Comparison of ENCODE assay signal across 9 cellular contexts in genomic region chr10:98134431-98135221, GRCh38. TPM values are rescaled to one million over a fixed set of nuclear protein-coding genes. Genes with fewer than 3 reads are reported as not detected.
A peak's percentile ranks its signal among the peaks of the same experiment; 100 is the strongest.
DNase-seq lines count a peak whose midpoint lies in the region; ATAC-seq, FAIRE-seq and TF ChIP-seq lines count a peak whose summit lies in the region.
"Had no signal": no experiment of that assay in that cellular context is flagged by ENCODE, and none has a peak within 500 bp of the region (broad histone marks: within the 10 kb centered on the region; RNA-seq: fewer than 3 reads in every experiment).

R3HCC1L (plus strand) TSS chr10:98134657; CDS start chr10:98208115, 73,458 bp downstream.

- H3K4me1 ChIP-seq in kidney (ENCODE audit: control insufficient read depth in 1 of 2, insufficient read depth in 1 of 2, low read depth in 1 of 2, low read length in 2 of 2): peaks cover 5 to 6% of the 10 kb centered on the region in 2 donors

- H3K4me3 ChIP-seq in kidney (ENCODE audit: low read length in 2 of 2): peak within 1 kb of the TSS; percentile 90 to 97

- TF ChIP-seq CTCF in kidney (IDR thresholded peaks at IDR 0.05; ENCODE audit: borderline replicate concordance, extremely low read depth, insufficient read depth): no peak

- DNase-seq in AG20443 (ENCODE audit: low spot score) (peak; percentile 96), NCI-H446 (lab: John Stamatoyannopoulos, UW) (peak; percentile 46 to 90), cerebellar cortex (ENCODE audit: low spot score) (peak; percentile 89), kidney (peak; percentile 97)
- peak; percentile 97 for DNase-seq in activated CD4-positive, CD25-positive, alpha-beta regulatory T cell treated with anti-CD3 and anti-CD28 coated beads, Interleukin-2, amount 50 U/mL, for 72 hours
- peak; percentile 85 to 91 for DNase-seq in stimulated activated CD4-positive, alpha-beta T cell treated with anti-CD3 and anti-CD28 coated beads, Interleukin-15, amount 100 ng/mL, for 1 hour (ENCODE audit: low read depth in 1 of 2, low spot score in 1 of 2)

- peak within 1 kb of the TSS; percentile 87 to 94 for H3K9ac ChIP-seq in kidney (ENCODE audit: low read length in 2 of 2)

- peak; percentile 78 for ATAC-seq in GM19025 (IDR thresholded peaks at IDR 0.05; ENCODE audit: low read depth, unreplicated experiment)
- ATAC-seq in HG03280 (IDR thresholded peaks at IDR 0.05; ENCODE audit: unreplicated experiment): peak; percentile 94

- no peaks in the 10 kb centered on the region for H3K36me3 ChIP-seq in kidney (ENCODE audit: control insufficient read depth in 1 of 2, insufficient read depth in 2 of 2, low read length in 2 of 2)

- no peaks in the 10 kb centered on the region for H3K9me3 ChIP-seq in kidney (ENCODE audit: control insufficient read depth in 1 of 2, low read length in 2 of 2)

- no peak for FAIRE-seq in kidney (lab: Jason Lieb, UNC)
- FAIRE-seq: endometrium had no signal

- intact Hi-C loops in kidney (cut with DNase I): no loop called here

- peak within 1 kb of the TSS; percentile 88 to 95 for H3K27ac ChIP-seq in kidney (ENCODE audit: low read depth in 2 of 2, low read length in 2 of 2)

RNA-seq across cellular contexts. Expression of gene R3HCC1L, which starts in this region (rescaled TPM):
- total RNA-seq in kidney: 17.0 TPM
- 9.7 TPM for polyA plus RNA-seq in kidney (ENCODE audit: insufficient read depth, low read depth, low replicate concordance)

Comparison
In these comparisons a context has a peak if more than half of its experiments do, and no peak if none do; other contexts are left out.
1. Peak in every context shown above with its lines: DNase-seq, ATAC-seq, H3K4me3 ChIP-seq and H3K27ac ChIP-seq.